ENCODE assay signal across 1 cellular context in genomic region chr19:49954933-49955332, GRCh38.
TF ChIP-seq lines count a peak whose summit lies in the region.

No MANE protein-coding gene starts in this region.

TF ChIP-seq in IMR-90, 13 proteins besides CTCF, POLR2A, EP300 and RAD21:
- TF ChIP-seq RCOR1 (IDR thresholded peaks at IDR 0.05; ENCODE audit: insufficient replicate concordance, low read length) (no peak), BHLHE40 (IDR thresholded peaks at IDR 0.05; ENCODE audit: low read depth, low read length) (no peak), CEBPB (IDR thresholded peaks at IDR 0.05; ENCODE audit: low read depth, low read length) (no peak), MAFK (IDR thresholded peaks at IDR 0.05; ENCODE audit: low read depth, low read length) (no peak), NFE2L2 (IDR thresholded peaks at IDR 0.05; ENCODE audit: low read depth, low read length) (no peak), CHD1 (IDR thresholded peaks at IDR 0.05; ENCODE audit: low read depth, low read length) (no peak), RFX5 (IDR thresholded peaks at IDR 0.05; ENCODE audit: low read depth, low read length) (no peak), MAZ (IDR thresholded peaks at IDR 0.05; ENCODE audit: borderline replicate concordance, low read depth, low read length) (no peak), SMC3 (IDR thresholded peaks at IDR 0.05; ENCODE audit: low read depth, low read length) (no peak)
